In genomic region chr4:76153356-76153755, GRCh38 we compare ENCODE assay signal across 25 cellular contexts.
"Had no signal": no experiment of that assay in that cellular context is flagged by ENCODE, and none has a peak within 500 bp of the region (broad histone marks: within the 10 kb centered on the region; RNA-seq: fewer than 3 reads in every experiment).

No MANE protein-coding gene starts in this region.

- H3K4me3 ChIP-seq: MG63 had no signal

- H3K27ac ChIP-seq: KMS-11 had no signal

- DNase-seq: activated CD4-positive, alpha-beta T cell treated with anti-CD3 and anti-CD28 coated beads for 1 hour; activated CD4-positive, alpha-beta T cell treated with anti-CD3 and anti-CD28 coated beads, Interleukin-2, amount 10 ng/mL, durations not matched to agents 24 days and 14 days; activated CD4-positive, alpha-beta T cell treated with anti-CD3 and anti-CD28 coated beads, Interleukin-2, amount 50 U/mL, for 48 hours; activated CD8-positive, alpha-beta memory T cell treated with anti-CD3 and anti-CD28 coated beads, Interleukin-2, amount 10 ng/mL, durations not matched to agents 7 days and 5 days; activated effector memory CD4-positive, alpha-beta T cell treated with Interleukin-2 at 50 U/mL for 16 hours; activated naive CD4-positive, alpha-beta T cell treated with Interleukin-2 at 50 U/mL for 16 hours; activated naive CD8-positive, alpha-beta T cell treated with anti-CD3 and anti-CD28 coated beads, Interleukin-2, amount 50 U/mL, for 24 hours; activated T-cell treated with anti-CD3 and anti-CD28 coated beads, Interleukin-2, amount 50 U/mL, for 24 hours; amniotic stem cell; MG63; MV-4-11; NCI-H1092 treated with DMSO at 0.1 percent for 48 hours; NCI-H1417 treated with DMSO at 0.1 percent for 48 hours; NCI-H1694 treated with DMSO at 0.1 percent for 48 hours; NCI-H2029 treated with DMSO at 0.1 percent for 48 hours; NCI-H345; NCI-H510A; NCI-H526 treated with DMSO at 0.1 percent for 48 hours; RPMI8226; SK-N-SH; SW 1271 had no signal

- H3K9ac ChIP-seq: KMS-11, SK-N-SH had no signal

- H3K9me3 ChIP-seq: MG63, SK-N-SH had no signal

- H3K27me3 ChIP-seq: MG63 had no signal

- ATAC-seq: activated CD8-positive, alpha-beta memory T cell treated with anti-CD3 and anti-CD28 coated beads, Interleukin-2, amount 10 ng/mL, durations not matched to agents 7 days and 5 days; activated naive CD4-positive, alpha-beta T cell treated with anti-CD3 and anti-CD28 coated beads, Interleukin-2, amount 50 U/mL, for 72 hours; activated naive CD8-positive, alpha-beta T cell treated with anti-CD3 and anti-CD28 coated beads, Interleukin-2, amount 50 U/mL, for 24 hours; Right ventricle myocardium inferior; WTC11 had no signal

- H3K36me3 ChIP-seq: MG63 had no signal
